ENCODE assay signal across 8 cellular contexts in genomic region chr2:85813978-85814801, GRCh38.
DNase-seq lines count a peak whose midpoint lies in the region; ATAC-seq, FAIRE-seq and TF ChIP-seq lines count a peak whose summit lies in the region.

No MANE protein-coding gene starts in this region.

- POLR2A ChIA-PET in activated CD4-positive, alpha-beta T cell treated with anti-CD3 and anti-CD28 coated beads for 36 hours (lab: Charles Lee), result no interaction called here

- intact Hi-C loops in activated CD4-positive, alpha-beta T cell treated with anti-CD3 and anti-CD28 coated beads for 36 hours (cut with DNase I, micrococcal nuclease), result loop anchor here (1.0 to 5.0 kb wide), 5 partner anchors 64 to 177 kb away; no protein-coding TSS in a partner anchor

- CTCF ChIA-PET in activated CD4-positive, alpha-beta T cell treated with anti-CD3 and anti-CD28 coated beads for 36 hours (lab: Charles Lee), result interaction anchor here (0.6 to 5.3 kb wide), 40 partner anchors 8 to 654 kb away, joined by 3 to 72 read pairs (median 4); partner anchors contain the start of gene ATOH8

- H3K36me3 Mint-ChIP-seq in activated CD4-positive, alpha-beta T cell treated with anti-CD3 and anti-CD28 coated beads for 36 hours (ENCODE audit: low read depth), result no peaks in the 10 kb centered on the region

- H3K27ac Mint-ChIP-seq in activated CD4-positive, alpha-beta T cell treated with anti-CD3 and anti-CD28 coated beads for 36 hours, result no peak overlapping the region

- H3K9me3 Mint-ChIP-seq in activated CD4-positive, alpha-beta T cell treated with anti-CD3 and anti-CD28 coated beads for 36 hours (ENCODE audit: low read depth), result no peaks in the 10 kb centered on the region

- peaks cover 3% of the 10 kb centered on the region for H3K27me3 Mint-ChIP-seq in activated CD4-positive, alpha-beta T cell treated with anti-CD3 and anti-CD28 coated beads for 36 hours

- no peak for FAIRE-seq in D721Med (lab: Jason Lieb, UNC)

- ATAC-seq in HG02852 (IDR thresholded peaks at IDR 0.05; ENCODE audit: unreplicated experiment) (peak; percentile 75), GM18870 (IDR thresholded peaks at IDR 0.05; ENCODE audit: unreplicated experiment) (no peak)
- ATAC-seq in activated CD4-positive, alpha-beta T cell treated with anti-CD3 and anti-CD28 coated beads for 36 hours, result peak; percentile 97

- TF ChIP-seq CTCF in D721Med (IDR thresholded peaks at IDR 0.05; ENCODE audit: insufficient read depth, missing control alignments), result peak; percentile 96

- H3K4me3 Mint-ChIP-seq in activated CD4-positive, alpha-beta T cell treated with anti-CD3 and anti-CD28 coated beads for 36 hours, result no peak overlapping the region

- DNase-seq in D721Med (ENCODE audit: insufficient read length, low spot score) (peak; percentile 86), NCI-H524 treated with DMSO at 0.1 percent for 48 hours (lab: John Stamatoyannopoulos, UW) (peak; percentile 45), cerebellar cortex (ENCODE audit: low spot score) (peak; percentile 92), kidney tubule cell (ENCODE audit: low spot score) (peak; percentile 84)
- peak; percentile 92 for DNase-seq in activated CD4-positive, alpha-beta T cell treated with anti-CD3 and anti-CD28 coated beads for 36 hours
- DNase-seq in stimulated activated CD4-positive, alpha-beta T cell treated with anti-CD3 and anti-CD28 coated beads, Interleukin-2, amount 100 ng/mL, for 24 hours, result peak; percentile 85 to 90

- H3K4me1 Mint-ChIP-seq in activated CD4-positive, alpha-beta T cell treated with anti-CD3 and anti-CD28 coated beads for 36 hours, result no peaks in the 10 kb centered on the region
